In the genomic region with DNA sequence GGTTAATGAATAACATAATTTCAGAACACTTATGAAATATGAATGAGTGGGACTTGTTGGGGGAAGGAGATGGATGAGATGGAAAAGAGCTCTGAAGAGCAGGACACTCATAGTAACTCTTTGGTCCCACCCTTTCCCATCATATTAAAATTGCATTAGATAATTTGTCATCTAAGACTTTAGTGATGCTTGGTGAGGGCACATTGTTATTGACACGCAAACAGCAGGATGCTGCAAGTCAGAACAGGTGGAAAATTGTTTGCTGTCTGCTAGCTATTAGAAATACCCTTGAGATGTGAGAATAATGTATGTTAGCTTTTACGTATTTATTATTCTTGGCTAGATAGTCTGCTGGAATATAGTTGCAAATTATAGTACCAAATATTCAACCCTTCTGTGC, we compare ENCODE assay signal across 1 cellular context.
A peak's percentile ranks its signal among the peaks of the same experiment; 100 is the strongest.
TF ChIP-seq lines count a peak whose summit lies in the region.

No MANE protein-coding gene starts in this region.

TF ChIP-seq in neural cell, 6 proteins besides CTCF, POLR2A, EP300 and RAD21 (continued from another document):
- TF ChIP-seq EZH2 (IDR thresholded peaks at IDR 0.05; ENCODE audit: borderline replicate concordance, insufficient read depth, low read length, poor library complexity, severe bottlenecking) (no peak), POLR2AphosphoS5 (IDR thresholded peaks at IDR 0.05) (peak; percentile 63)
